Comparison of ENCODE assay signal across 8 cellular contexts in genomic region chr2:55268288-55268906, GRCh38. TPM values are rescaled to one million over a fixed set of nuclear protein-coding genes. Genes with fewer than 3 reads are reported as not detected.
DNase-seq lines count a peak whose midpoint lies in the region; ATAC-seq and TF ChIP-seq lines count a peak whose summit lies in the region.

No MANE protein-coding gene starts in this region.

- H2BK120ac ChIP-seq in IMR-90 (ENCODE audit: low read depth, low read length) (no peak overlapping the region), mesendoderm (ENCODE audit: low read depth, low read length) (no peak overlapping the region)

- CTCF ChIA-PET in IMR-90 (lab: Yijun Ruan, JAX): no interaction called here

- peak overlapping the region; percentile 94 for H3K4ac ChIP-seq in IMR-90 (ENCODE audit: low read depth, low read length)
- peak overlapping the region; percentile 17 for H3K4ac ChIP-seq in mesendoderm (ENCODE audit: low read depth, low read length)

- peaks cover 5% of the 10 kb centered on the region for H3K79me2 ChIP-seq in mesendoderm (ENCODE audit: control insufficient read depth, insufficient read depth, low read length)

- H3K9me1 ChIP-seq in IMR-90 (ENCODE audit: insufficient read depth, low read length): no peaks in the 10 kb centered on the region

- H3K14ac ChIP-seq in IMR-90 (replicated peaks; ENCODE audit: low read depth, low read length): peak overlapping the region; percentile 98

- H3K27me3 ChIP-seq in BE2C (no peaks in the 10 kb centered on the region), IMR-90 (ENCODE audit: control insufficient read depth, insufficient read depth, low read length) (no peaks in the 10 kb centered on the region), brain microvascular endothelial cell (replicated peaks) (no peaks in the 10 kb centered on the region), mesendoderm (ENCODE audit: insufficient read depth, low read length, poor library complexity) (no peaks in the 10 kb centered on the region)

- H2BK20ac ChIP-seq in IMR-90 (ENCODE audit: low read depth, low read length): no peak overlapping the region

- TF ChIP-seq POLR2A in IMR-90 (IDR thresholded peaks at IDR 0.05; ENCODE audit: low read depth, low read length): no peak

- in situ Hi-C loops in IMR-90 (cut with MboI; ENCODE audit: low sequenced_read_pairs) (no loop called here), brain microvascular endothelial cell (cut with HindIII; ENCODE audit: low pct_ligation_motif_present, low sequenced_read_pairs) (no loop called here)

- H3K4me2 ChIP-seq in IMR-90 (ENCODE audit: low read depth, low read length): peak overlapping the region; percentile 96
- peak overlapping the region; percentile 98 for H3K4me2 ChIP-seq in mesendoderm (ENCODE audit: low read length)

- DNase-seq in BE2C: no peak
- DNase-seq in IMR-90: no peak
- DNase-seq in brain microvascular endothelial cell: no peak
- DNase-seq in mesendoderm: no peak
- DNase-seq in globus pallidus (ENCODE audit: low spot score): no peak
- no peak for DNase-seq in Ammon's horn (ENCODE audit: low spot score)

- peaks cover 8 to 14% of the 10 kb centered on the region in 2 experiments; a peak in 2 of 4 replicates for H3K79me1 ChIP-seq in IMR-90 (ENCODE audit: low read depth in 1 of 2, low read length in 2 of 2)
- peaks cover 7% of the 10 kb centered on the region for H3K79me1 ChIP-seq in mesendoderm (ENCODE audit: low read length)

- peak overlapping the region; percentile 96 to 98 for H4K8ac ChIP-seq in IMR-90 (ENCODE audit: low read depth in 2 of 2, low read length in 2 of 2)
- H4K8ac ChIP-seq in mesendoderm (ENCODE audit: low read depth, low read length): peak overlapping the region; percentile 96

- H3K18ac ChIP-seq in IMR-90 (ENCODE audit: low read depth, low read length) (no peak overlapping the region), mesendoderm (ENCODE audit: low read length) (no peak overlapping the region)

- no peaks in the 10 kb centered on the region for H4K20me1 ChIP-seq in IMR-90 (ENCODE audit: insufficient read depth, low read length)

- TF ChIP-seq CTCF in BE2C (IDR thresholded peaks at IDR 0.05; ENCODE audit: low read depth, low read length) (no peak), IMR-90 (conservative IDR thresholded peaks at IDR 0.05; ENCODE audit: low read depth, low read length) (no peak), brain microvascular endothelial cell (IDR thresholded peaks at IDR 0.05; ENCODE audit: low read depth, low read length, missing control alignments) (no peak)

- POLR2A ChIA-PET in IMR-90 (lab: Charles Lee; ENCODE audit: unreplicated experiment): no interaction called here

- H3K23ac ChIP-seq in IMR-90 (ENCODE audit: low read depth, low read length) (peak overlapping the region; percentile 73; the same call in 1 of the 2 replicates), mesendoderm (ENCODE audit: low read length) (no peak overlapping the region)

- ATAC-seq in IMR-90 (ENCODE audit: low read depth) (no peak), GM21619 (IDR thresholded peaks at IDR 0.05; ENCODE audit: unreplicated experiment) (no peak), HG02973 (IDR thresholded peaks at IDR 0.05; ENCODE audit: unreplicated experiment) (no peak)

- H3K9ac ChIP-seq in IMR-90 (ENCODE audit: low read depth, low read length) (peak overlapping the region; percentile 97), mesendoderm (ENCODE audit: low read length) (peak overlapping the region; percentile 99)

- peak overlapping the region; percentile 85 for H3K27ac ChIP-seq in IMR-90 (ENCODE audit: insufficient read depth, low read length)
- H3K27ac ChIP-seq in brain microvascular endothelial cell: peak overlapping the region; percentile 55
- H3K27ac ChIP-seq in mesendoderm (ENCODE audit: low read depth, low read length): peak overlapping the region; percentile 83

- H4K5ac ChIP-seq in IMR-90 (ENCODE audit: low read depth, low read length): peak overlapping the region; percentile 96
- H4K5ac ChIP-seq in mesendoderm (ENCODE audit: low read length): peak overlapping the region; percentile 97

- H3K9me3 ChIP-seq in BE2C: no peaks in the 10 kb centered on the region
- no peaks in the 10 kb centered on the region for H3K9me3 ChIP-seq in IMR-90 (ENCODE audit: control insufficient read depth, insufficient read depth, low read length)

- H2AK5ac ChIP-seq in IMR-90 (ENCODE audit: low read depth, low read length): peak overlapping the region; percentile 81
- H2AK5ac ChIP-seq in mesendoderm (ENCODE audit: low read length): no peak overlapping the region

- peak overlapping the region; percentile 97 for H2AFZ ChIP-seq in IMR-90 (replicated peaks; ENCODE audit: low read length, poor library complexity)

- H2AK9ac ChIP-seq in IMR-90 (replicated peaks; ENCODE audit: low read depth, low read length, poor library complexity): no peak overlapping the region

- H3K56ac ChIP-seq in IMR-90 (ENCODE audit: extremely low read depth, insufficient read depth, low read length): peak overlapping the region; percentile 91
- H3K56ac ChIP-seq in mesendoderm (ENCODE audit: low read length): peak overlapping the region; percentile 100

- H2BK15ac ChIP-seq in IMR-90 (ENCODE audit: low read depth, low read length): no peak overlapping the region
- H2BK15ac ChIP-seq in mesendoderm (replicated peaks; ENCODE audit: low read depth): no peak overlapping the region

- dilution Hi-C loops in IMR-90 (cut with HindIII; ENCODE audit: low sequenced_read_pairs, unreplicated experiment): no loop called here

- WGBS in IMR-90 (ENCODE audit: extremely low coverage in 2 of 2, insufficient read length in 1 of 2), 2 experiments: 13% methylated on average over 11 of the region's 13 CpGs; no CpG with 5 or more reads in 1 of the 2 experiments
- no CpG with 5 or more reads among the region's 13 CpGs for WGBS in mesendoderm (ENCODE audit: extremely low coverage, insufficient coverage, low lambda C conversion rate)

- H2BK5ac ChIP-seq in IMR-90 (ENCODE audit: low read depth, low read length, poor library complexity, severe bottlenecking) (peak overlapping the region; percentile 80), mesendoderm (ENCODE audit: low read length) (no peak overlapping the region)

- no peaks in the 10 kb centered on the region for H3K4me1 ChIP-seq in BE2C
- no peaks in the 10 kb centered on the region; the same call in 1 of the 2 replicates for H3K4me1 ChIP-seq in IMR-90 (ENCODE audit: control insufficient read depth, insufficient read depth, low read length)
- peaks cover 3% of the 10 kb centered on the region for H3K4me1 ChIP-seq in mesendoderm (ENCODE audit: control insufficient read depth, low read depth, low read length)

- peak overlapping the region; percentile 77 for H4K91ac ChIP-seq in IMR-90 (ENCODE audit: insufficient read depth, low read depth, low read length)

- no peaks in the 10 kb centered on the region for H3K36me3 ChIP-seq in BE2C
- peaks cover 6% of the 10 kb centered on the region for H3K36me3 ChIP-seq in IMR-90 (ENCODE audit: control insufficient read depth, insufficient read depth, low read length)
- no peaks in the 10 kb centered on the region for H3K36me3 ChIP-seq in brain microvascular endothelial cell (replicated peaks)
- no peaks in the 10 kb centered on the region for H3K36me3 ChIP-seq in mesendoderm (ENCODE audit: control insufficient read depth, insufficient read depth, low read length)

- no peak for TF ChIP-seq RAD21 in IMR-90 (IDR thresholded peaks at IDR 0.05; ENCODE audit: low read length)

- intact Hi-C loops in IMR-90 (cut with micrococcal nuclease): no loop called here

- TSS peak; percentile 89 for BruUV-seq in IMR-90 (replicated peaks; lab: Mats Ljungman, UMichigan)

- H3K4me3 ChIP-seq in BE2C (ENCODE audit: low read depth, low read length) (peak overlapping the region; percentile 87), IMR-90 (ENCODE audit: insufficient read depth, low read depth, low read length) (peak overlapping the region; percentile 74), brain microvascular endothelial cell (ENCODE audit: low read depth, low read length) (peak overlapping the region; percentile 69), mesendoderm (ENCODE audit: low read length) (peak overlapping the region; percentile 100)

TF ChIP-seq in IMR-90, 13 proteins besides CTCF, POLR2A, EP300 and RAD21 (continues in another document):
- TF ChIP-seq NFE2L2 (IDR thresholded peaks at IDR 0.05; ENCODE audit: low read depth, low read length) (no peak), ELK1 (IDR thresholded peaks at IDR 0.05; ENCODE audit: borderline replicate concordance, low read depth, low read length) (no peak), CHD1 (IDR thresholded peaks at IDR 0.05; ENCODE audit: low read depth, low read length) (no peak), RFX5 (IDR thresholded peaks at IDR 0.05; ENCODE audit: low read depth, low read length) (no peak), MAFK (IDR thresholded peaks at IDR 0.05; ENCODE audit: low read depth, low read length) (no peak)

RNA-seq across cellular contexts. Expression of gene MTIF2, which starts 0.6 kb away (rescaled TPM):
- polyA plus RNA-seq in BE2C (2012; ENCODE audit: insufficient read depth, insufficient read length, low read depth): 12.9 TPM
- 22.6 and 33.3 TPM in 2 replicates for total RNA-seq in IMR-90 (2012; rRNA removed)
- polyA plus RNA-seq in IMR-90 (2012; rRNA removed): 9.5 and 10.8 TPM in 2 replicates
- 2.1 and 3.2 TPM in 2 replicates for polyA plus RNA-seq in IMR-90 (2012; cell fraction: cytosol; rRNA removed)
- polyA plus RNA-seq in IMR-90 (2012; cell fraction: nucleus; rRNA removed; ENCODE audit: low replicate concordance): 7.4 and 13.7 TPM in 2 replicates
- polyA plus RNA-seq in mesendoderm (2013, experiment 1 of 2): 31.4 TPM
- 31.5 TPM for polyA plus RNA-seq in mesendoderm (2013, experiment 2 of 2)

RNA-seq across cellular contexts. Expression of gene RPS27A, which starts 35.9 kb away (rescaled TPM):
- 295 TPM for polyA plus RNA-seq in BE2C (2012; ENCODE audit: insufficient read depth, insufficient read length, low read depth)
- total RNA-seq in IMR-90 (2012; rRNA removed): 496 and 1,448 TPM in 2 replicates
- polyA plus RNA-seq in IMR-90 (2012; rRNA removed): 1,344 and 1,421 TPM in 2 replicates
- 503 and 1,026 TPM in 2 replicates for polyA plus RNA-seq in IMR-90 (2012; cell fraction: cytosol; rRNA removed)
- polyA plus RNA-seq in IMR-90 (2012; cell fraction: nucleus; rRNA removed; ENCODE audit: low replicate concordance): 81.5 and 788 TPM in 2 replicates
- 3,326 TPM for polyA plus RNA-seq in mesendoderm (2013, experiment 1 of 2)
- 3,454 TPM for polyA plus RNA-seq in mesendoderm (2013, experiment 2 of 2)

RNA-seq across cellular contexts. Expression of gene CLHC1, which starts 36.3 kb away (rescaled TPM):
- 1.1 TPM for polyA plus RNA-seq in BE2C (2012; ENCODE audit: insufficient read depth, insufficient read length, low read depth)
- total RNA-seq in IMR-90 (2012; rRNA removed): 2.3 and 4.7 TPM in 2 replicates
- 4.1 and 5.3 TPM in 2 replicates for polyA plus RNA-seq in IMR-90 (2012; rRNA removed)
- polyA plus RNA-seq in IMR-90 (2012; cell fraction: cytosol; rRNA removed): 0.16 and 0.27 TPM in 2 replicates
- polyA plus RNA-seq in IMR-90 (2012; cell fraction: nucleus; rRNA removed; ENCODE audit: low replicate concordance): 2.9 and 17.4 TPM in 2 replicates
- polyA plus RNA-seq in mesendoderm (2013, experiment 1 of 2): 5.4 TPM
- 5.3 TPM for polyA plus RNA-seq in mesendoderm (2013, experiment 2 of 2)
